8 cellular contexts compared by ENCODE assay signal in genomic region chr18:48410095-48410920, GRCh38. TPM values are rescaled to one million over a fixed set of nuclear protein-coding genes. Genes with fewer than 3 reads are reported as not detected.
DNase-seq lines count a peak whose midpoint lies in the region; ATAC-seq and TF ChIP-seq lines count a peak whose summit lies in the region.

No MANE protein-coding gene starts in this region.

- H3K4me1 Mint-ChIP-seq in natural killer cell treated with Interleukin-12 subunit alpha and Interleukin-12 subunit beta and Interleukin-15 and Interleukin-18, amount 100 ng/mL, for 72 hours (ENCODE audit: low read depth in 2 of 2): peaks cover 0 to 6% of the 10 kb centered on the region in 2 donors

- H3K36me3 Mint-ChIP-seq in natural killer cell treated with Interleukin-12 subunit alpha and Interleukin-12 subunit beta and Interleukin-15 and Interleukin-18, amount 100 ng/mL, for 72 hours: no peaks in the 10 kb centered on the region

- H3K27me3 Mint-ChIP-seq in natural killer cell treated with Interleukin-12 subunit alpha and Interleukin-12 subunit beta and Interleukin-15 and Interleukin-18, amount 100 ng/mL, for 72 hours: peaks cover 53 to 63% of the 10 kb centered on the region in 2 donors

- peak overlapping the region; percentile 46 to 70 (median 59) for H3K4me3 ChIP-seq in Peyer's patch

- no peak overlapping the region for H3K27ac Mint-ChIP-seq in natural killer cell treated with Interleukin-12 subunit alpha and Interleukin-12 subunit beta and Interleukin-15 and Interleukin-18, amount 100 ng/mL, for 72 hours

- H3K27ac ChIP-seq in Peyer's patch: peak overlapping the region in 3 of 4 donors; percentile 16 to 52 (median 42)

- no peaks in the 10 kb centered on the region for H3K9me3 ChIP-seq in Peyer's patch

- DNase-seq in D341Med (ENCODE audit: low spot score): peak; percentile 98
- peak; percentile 81 for DNase-seq in HuH-7 (ENCODE audit: low spot score)
- DNase-seq in Peyer's patch: peak; percentile 35 to 96 (median 91)
- peak; percentile 53 for DNase-seq in activated T-helper 9 cell treated with anti-CD3 and anti-CD28 coated beads, Interleukin-2, amount 50 U/mL, for 16 hours (ENCODE audit: low read depth)
- DNase-seq in fibroblast of the conjunctiva (ENCODE audit: low read depth): peak; percentile 47
- peak; percentile 88 for DNase-seq in natural killer cell treated with Interleukin-12 subunit alpha and Interleukin-12 subunit beta and Interleukin-15 and Interleukin-18, amount 100 ng/mL, for 72 hours (ENCODE audit: low spot score)
- DNase-seq in stimulated activated naive CD4-positive, alpha-beta T cell treated with Interleukin-2 at 50 U/mL for 16 hours (lab: John Stamatoyannopoulos, UW): peak; percentile 67

- ATAC-seq in GM21576 (IDR thresholded peaks at IDR 0.05; ENCODE audit: unreplicated experiment): peak; percentile 96
- peak; percentile 94 to 96 for ATAC-seq in natural killer cell treated with Interleukin-12 subunit alpha and Interleukin-12 subunit beta and Interleukin-15 and Interleukin-18, amount 100 ng/mL, for 72 hours

- no peaks in the 10 kb centered on the region for H3K36me3 ChIP-seq in Peyer's patch

- peaks cover 0 to 23% of the 10 kb centered on the region in 2 donors for H3K27me3 ChIP-seq in Peyer's patch

- peak overlapping the region; percentile 22 for H3K4me3 Mint-ChIP-seq in natural killer cell treated with Interleukin-12 subunit alpha and Interleukin-12 subunit beta and Interleukin-15 and Interleukin-18, amount 100 ng/mL, for 72 hours

- peaks cover 0 to 20% (median 8%) of the 10 kb centered on the region in 4 donors for H3K4me1 ChIP-seq in Peyer's patch

- peak in 1 of 2 donors; percentile 28 for TF ChIP-seq POLR2A in Peyer's patch (IDR thresholded peaks at IDR 0.05)

- H3K9me3 Mint-ChIP-seq in natural killer cell treated with Interleukin-12 subunit alpha and Interleukin-12 subunit beta and Interleukin-15 and Interleukin-18, amount 100 ng/mL, for 72 hours: no peaks in the 10 kb centered on the region

- no peak for TF ChIP-seq CTCF in Peyer's patch (IDR thresholded peaks at IDR 0.05)

RNA-seq across cellular contexts. Expression of gene ZBTB7C, which starts 1.1 kb away (rescaled TPM):
- total RNA-seq in Peyer's patch: 10 to 100 TPM; 10.5 to 15.7 (median 14.2) TPM
- not detected for total RNA-seq in natural killer cell treated with Interleukin-12 subunit alpha and Interleukin-12 subunit beta and Interleukin-15 and Interleukin-18, amount 100 ng/mL, for 72 hours

Comparison
In these comparisons a context has a peak if more than half of its experiments do, and no peak if none do; other contexts are left out.
1. Peak in every context shown above with its lines: DNase-seq, ATAC-seq, H3K4me3 ChIP-seq and H3K27ac ChIP-seq.
2. DNase-seq: peak in every context shown above with its lines; median percentile 98 in D341Med; 91 in Peyer's patch; 88 in natural killer cell treated with Interleukin-12 subunit alpha and Interleukin-12 subunit beta and Interleukin-15 and Interleukin-18, amount 100 ng/mL, for 72 hours; 81 in HuH-7; 67 in stimulated activated naive CD4-positive, alpha-beta T cell treated with Interleukin-2 at 50 U/mL for 16 hours; 53 in activated T-helper 9 cell treated with anti-CD3 and anti-CD28 coated beads, Interleukin-2, amount 50 U/mL, for 16 hours; 47 in fibroblast of the conjunctiva.
3. RNA of gene ZBTB7C, which starts 1.1 kb away (total RNA-seq): 10.5 to 15.7 TPM in Peyer's patch; not detected in natural killer cell treated with Interleukin-12 subunit alpha and Interleukin-12 subunit beta and Interleukin-15 and Interleukin-18, amount 100 ng/mL, for 72 hours; every median in the first group is over 10 times any median in the second.